In the genomic region with DNA sequence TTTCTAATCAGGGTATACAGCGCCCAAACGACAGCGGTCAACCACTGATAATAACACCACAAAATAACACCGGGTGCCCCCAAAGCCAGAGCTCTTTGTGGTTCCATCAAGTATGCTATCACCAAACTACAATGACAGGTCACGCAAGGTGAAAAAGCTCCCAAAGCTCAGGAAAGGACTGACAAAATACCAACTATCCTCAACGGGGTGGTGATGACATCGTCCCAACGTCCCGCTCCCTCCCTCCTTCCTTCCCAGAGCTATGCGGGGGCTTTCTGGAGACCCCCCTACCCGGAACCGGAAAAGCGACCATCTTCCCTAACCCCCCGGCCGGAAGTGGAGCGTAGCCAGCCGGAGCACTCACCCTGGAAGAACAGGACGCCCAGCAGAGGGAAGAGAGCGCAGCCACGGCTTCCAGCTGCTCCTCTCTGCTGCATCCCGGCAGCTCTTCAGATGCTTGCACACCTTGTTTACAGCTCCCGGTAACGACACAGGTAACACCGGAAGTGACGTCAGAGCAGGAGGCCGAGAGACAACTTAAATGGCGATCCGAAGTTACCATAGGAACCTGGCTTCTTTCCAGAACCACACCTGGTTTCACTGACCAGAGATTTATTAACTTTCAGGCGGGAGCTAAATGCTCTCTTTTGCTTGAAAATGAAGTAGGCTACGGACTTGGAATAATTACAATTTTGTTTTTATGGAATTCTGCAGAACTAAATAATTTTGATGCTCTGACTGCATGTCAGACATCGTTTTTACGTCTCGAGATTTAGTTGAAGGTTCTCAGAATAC, we compare ENCODE assay signal across 1 cellular context.
TF ChIP-seq lines count a peak whose summit lies in the region.

A gene with protein sequence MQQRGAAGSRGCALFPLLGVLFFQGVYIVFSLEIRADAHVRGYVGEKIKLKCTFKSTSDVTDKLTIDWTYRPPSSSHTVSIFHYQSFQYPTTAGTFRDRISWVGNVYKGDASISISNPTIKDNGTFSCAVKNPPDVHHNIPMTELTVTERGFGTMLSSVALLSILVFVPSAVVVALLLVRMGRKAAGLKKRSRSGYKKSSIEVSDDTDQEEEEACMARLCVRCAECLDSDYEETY (minus strand): TSS at position 508 of the 795 bp plus-strand sequence. CDS start 71 bp downstream, at position 437.

TF ChIP-seq in HEK293, 187 proteins besides CTCF, POLR2A, EP300 and RAD21 (continued from another document):
- TF ChIP-seq, protein P1, sequence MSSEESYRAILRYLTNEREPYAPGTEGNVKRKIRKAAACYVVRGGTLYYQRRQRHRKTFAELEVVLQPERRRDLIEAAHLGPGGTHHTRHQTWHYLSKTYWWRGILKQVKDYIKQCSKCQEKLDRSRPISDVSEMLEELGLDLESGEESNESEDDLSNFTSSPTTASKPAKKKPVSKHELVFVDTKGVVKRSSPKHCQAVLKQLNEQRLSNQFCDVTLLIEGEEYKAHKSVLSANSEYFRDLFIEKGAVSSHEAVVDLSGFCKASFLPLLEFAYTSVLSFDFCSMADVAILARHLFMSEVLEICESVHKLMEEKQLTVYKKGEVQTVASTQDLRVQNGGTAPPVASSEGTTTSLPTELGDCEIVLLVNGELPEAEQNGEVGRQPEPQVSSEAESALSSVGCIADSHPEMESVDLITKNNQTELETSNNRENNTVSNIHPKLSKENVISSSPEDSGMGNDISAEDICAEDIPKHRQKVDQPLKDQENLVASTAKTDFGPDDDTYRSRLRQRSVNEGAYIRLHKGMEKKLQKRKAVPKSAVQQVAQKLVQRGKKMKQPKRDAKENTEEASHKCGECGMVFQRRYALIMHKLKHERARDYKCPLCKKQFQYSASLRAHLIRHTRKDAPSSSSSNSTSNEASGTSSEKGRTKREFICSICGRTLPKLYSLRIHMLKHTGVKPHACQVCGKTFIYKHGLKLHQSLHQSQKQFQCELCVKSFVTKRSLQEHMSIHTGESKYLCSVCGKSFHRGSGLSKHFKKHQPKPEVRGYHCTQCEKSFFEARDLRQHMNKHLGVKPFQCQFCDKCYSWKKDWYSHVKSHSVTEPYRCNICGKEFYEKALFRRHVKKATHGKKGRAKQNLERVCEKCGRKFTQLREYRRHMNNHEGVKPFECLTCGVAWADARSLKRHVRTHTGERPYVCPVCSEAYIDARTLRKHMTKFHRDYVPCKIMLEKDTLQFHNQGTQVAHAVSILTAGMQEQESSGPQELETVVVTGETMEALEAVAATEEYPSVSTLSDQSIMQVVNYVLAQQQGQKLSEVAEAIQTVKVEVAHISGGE (tag by site-specific recombination; conservative IDR thresholded peaks at IDR 0.05; ENCODE audit: low read depth) = peak; percentile 97
- TF ChIP-seq, protein P2, sequence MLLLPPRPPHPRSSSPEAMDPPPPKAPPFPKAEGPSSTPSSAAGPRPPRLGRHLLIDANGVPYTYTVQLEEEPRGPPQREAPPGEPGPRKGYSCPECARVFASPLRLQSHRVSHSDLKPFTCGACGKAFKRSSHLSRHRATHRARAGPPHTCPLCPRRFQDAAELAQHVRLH (tag by site-specific recombination; IDR thresholded peaks at IDR 0.05) = peak; percentile 100
- TF ChIP-seq ZXDB (tag by site-specific recombination; IDR thresholded peaks at IDR 0.05) (peak; percentile 75; the same call in 1 of the 2 replicates), YY1 (tag by site-specific recombination; IDR thresholded peaks at IDR 0.05) (peak; percentile 75), ZNF324 (tag by site-specific recombination; IDR thresholded peaks at IDR 0.05) (peak; percentile 37; the same call in 1 of the 2 replicates), PRDM1 (tag by site-specific recombination; IDR thresholded peaks at IDR 0.05) (0 out of 2 replicates have a peak, but pooled peaks have one; percentile 17), ZNF138 (tag by site-specific recombination; IDR thresholded peaks at IDR 0.05; ENCODE audit: borderline replicate concordance) (no peak)
